Comparison of ENCODE assay signal across 20 cellular contexts in genomic region chr20:59023616-59024015, GRCh38. TPM values are rescaled to one million over a fixed set of nuclear protein-coding genes. Genes with fewer than 3 reads are reported as not detected.
A peak's percentile ranks its signal among the peaks of the same experiment; 100 is the strongest.
DNase-seq lines count a peak whose midpoint lies in the region; ATAC-seq and TF ChIP-seq lines count a peak whose summit lies in the region.
"Had no signal": no experiment of that assay in that cellular context is flagged by ENCODE, and none has a peak within 500 bp of the region (broad histone marks: within the 10 kb centered on the region; RNA-seq: fewer than 3 reads in every experiment).

No MANE protein-coding gene starts in this region.

- H3K4me1 ChIP-seq in RWPE2 (ENCODE audit: insufficient read depth, poor library complexity, severe bottlenecking) (peaks cover 18% of the 10 kb centered on the region), lower lobe of right lung (peaks cover 17% of the 10 kb centered on the region), tibial artery (peaks cover 0 to 20% (median 10%) of the 10 kb centered on the region in 4 donors)
- H3K4me1 ChIP-seq: BLaER1 had no signal

- no peak for TF ChIP-seq CTCF in RWPE2 (IDR thresholded peaks at IDR 0.05; ENCODE audit: poor library complexity, severe bottlenecking)
- TF ChIP-seq CTCF in lower lobe of right lung (IDR thresholded peaks at IDR 0.05), result no peak
- no peak for TF ChIP-seq CTCF in lower leg skin (IDR thresholded peaks at IDR 0.05)
- TF ChIP-seq CTCF in tibial artery (IDR thresholded peaks at IDR 0.05), result no peak

- no peak overlapping the region for H3K4me3 ChIP-seq in RWPE2 (ENCODE audit: severe bottlenecking)
- H3K4me3 ChIP-seq in lower lobe of right lung, result no peak overlapping the region
- no peak overlapping the region for H3K4me3 ChIP-seq in lower leg skin (ENCODE audit: low read depth, poor library complexity, severe bottlenecking)
- H3K4me3 ChIP-seq in tibial artery, result no peak overlapping the region
- H3K4me3 ChIP-seq: BLaER1 had no signal

- H3K27me3 ChIP-seq in RWPE2 (ENCODE audit: insufficient read depth, poor library complexity, severe bottlenecking) (no peaks in the 10 kb centered on the region), lower lobe of right lung (ENCODE audit: low read depth) (no peaks in the 10 kb centered on the region), tibial artery (no peaks in the 10 kb centered on the region)
- H3K27me3 ChIP-seq: BLaER1 had no signal

- 87 to 96% methylated on average over 13 of the region's 13 CpGs for WGBS in lower leg skin, 2 donors

- ATAC-seq in RWPE2 (ENCODE audit: low read depth), result no peak
- ATAC-seq in lower lobe of right lung, result no peak

- DNase-seq in stimulated activated CD4-positive, alpha-beta T cell treated with anti-CD3 and anti-CD28 coated beads, Interleukin-15, amount 100 ng/mL, for 24 hours, result peak; percentile 1
- DNase-seq in stimulated activated CD4-positive, alpha-beta T cell treated with anti-CD3 and anti-CD28 coated beads, Interleukin-4, amount 100 ng/mL, for 24 hours, result no peak
- DNase-seq in RWPE2 (ENCODE audit: low spot score) (peak; percentile 76), lower lobe of right lung (peak; percentile 30), lower leg skin (ENCODE audit: low spot score in 2 of 2) (no peak), tibial artery (no peak), NCI-H1048 (lab: John Stamatoyannopoulos, UW) (no peak)
- DNase-seq: CD4-positive, alpha-beta T cell; COR-L47; DMS79 treated with DMSO at 0.1 percent for 48 hours; H9; KG1; NCI-H1417; NCI-H1694 treated with DMSO at 0.1 percent for 48 hours; NCI-H446; NCI-H526; SHP77 had no signal

- TF ChIP-seq POLR2A in lower leg skin (IDR thresholded peaks at IDR 0.05), result no peak

- H3K27ac ChIP-seq in RWPE2 (ENCODE audit: poor library complexity, severe bottlenecking) (no peak overlapping the region), lower lobe of right lung (no peak overlapping the region), tibial artery (no peak overlapping the region)
- H3K27ac ChIP-seq: BLaER1, HL-60 had no signal

- no peaks in the 10 kb centered on the region for H3K9me3 ChIP-seq in RWPE2 (ENCODE audit: severe bottlenecking)
- H3K9me3 ChIP-seq in lower lobe of right lung, result no peaks in the 10 kb centered on the region
- no peaks in the 10 kb centered on the region for H3K9me3 ChIP-seq in tibial artery
- H3K9me3 ChIP-seq: BLaER1 had no signal

- H3K36me3 ChIP-seq in RWPE2 (ENCODE audit: low read depth), result peaks cover 52% of the 10 kb centered on the region
- H3K36me3 ChIP-seq in lower lobe of right lung, result peaks cover 59% of the 10 kb centered on the region
- H3K36me3 ChIP-seq in tibial artery, result peaks cover 35 to 60% (median 42%) of the 10 kb centered on the region in 3 donors

- intact Hi-C loops in lower lobe of right lung (cut with DNase I), result no loop called here
- intact Hi-C loops in lower leg skin (cut with DNase I; ENCODE audit: low total_unique reads), result no loop called here
- intact Hi-C loops in tibial artery (cut with DNase I; ENCODE audit: low total_unique reads), result no loop called here

RNA-seq across cellular contexts. Expression of gene TUBB1, which starts 4.4 kb away (rescaled TPM):
- total RNA-seq in lower lobe of right lung, result 6.5 TPM
- under 1 TPM in 1 of 4 donors, not detected in 3; 0.04 TPM for total RNA-seq in lower leg skin
- total RNA-seq: A673, H9 had no signal

RNA-seq across cellular contexts. Expression of gene ATP5F1E, which starts 8.5 kb away (rescaled TPM):
- total RNA-seq in lower lobe of right lung, result 73.8 TPM
- 10 to 100 TPM in 3 of 4 donors, 1 to 10 TPM in 1; 9.9 to 21.1 (median 15.2) TPM for total RNA-seq in lower leg skin

RNA-seq across cellular contexts. Expression of gene CTSZ, which starts 16.6 kb away (rescaled TPM):
- total RNA-seq in lower lobe of right lung (533 TPM), lower leg skin (10 to 100 TPM; 30.1 to 64.1 (median 40.0) TPM)

RNA-seq across cellular contexts. Expression of gene PRELID3B, which starts 19.0 kb away (rescaled TPM):
- total RNA-seq in lower lobe of right lung (43.0 TPM), lower leg skin (10 to 100 TPM; 38.3 to 50.8 (median 49.1) TPM)

RNA-seq across cellular contexts. Expression of gene NELFCD, which starts 42.6 kb away (rescaled TPM):
- total RNA-seq in lower lobe of right lung (54.1 TPM), lower leg skin (10 to 100 TPM; 36.9 to 53.8 (median 44.6) TPM)

Comparison
In these comparisons a context has a peak if more than half of its experiments do, and no peak if none do; other contexts are left out.
1. DNase-seq: peak in stimulated activated CD4-positive, alpha-beta T cell treated with anti-CD3 and anti-CD28 coated beads, Interleukin-15, amount 100 ng/mL, for 24 hours (single experiment), RWPE2 (single experiment) and lower lobe of right lung (single experiment); none in stimulated activated CD4-positive, alpha-beta T cell treated with anti-CD3 and anti-CD28 coated beads, Interleukin-4, amount 100 ng/mL, for 24 hours (single experiment), lower leg skin (0 of 2), tibial artery (0 of 2) and NCI-H1048 (single experiment).